13 cellular contexts compared by ENCODE assay signal in genomic region chr10:122190151-122190550, GRCh38.
"Had no signal": no experiment of that assay in that cellular context is flagged by ENCODE, and none has a peak within 500 bp of the region (broad histone marks: within the 10 kb centered on the region; RNA-seq: fewer than 3 reads in every experiment).

No MANE protein-coding gene starts in this region.

- H3K9me3 Mint-ChIP-seq: activated B cell treated with CpG ODN at 0.5 μM for 24 hours; activated CD4-positive, alpha-beta T cell treated with anti-CD3 and anti-CD28 coated beads, Interleukin-2, amount 10 ng/mL, durations not matched to agents 24 days and 14 days; activated naive CD4-positive, alpha-beta T cell treated with anti-CD3 and anti-CD28 coated beads, Interleukin-2, amount 10 ng/mL, durations not matched to agents 7 days and 5 days; activated T-helper 17 cell treated with anti-CD3 and anti-CD28 coated beads, Interleukin-2, amount 50 U/mL, for 72 hours; natural killer cell treated with Interleukin-12 subunit alpha and Interleukin-12 subunit beta and Interleukin-15 and Interleukin-18, amount 100 ng/mL, for 72 hours; stimulated activated memory B cell treated with anti-CD40 and anti-IgM and Interleukin-4, amounts not matched to agents 10 μg/mL and 1 μg/mL and 100 μg/mL, for 72 hours; T-cell; type B pancreatic cell had no signal

- H3K4me1 Mint-ChIP-seq: activated B cell treated with CpG ODN at 0.5 μM for 24 hours; activated CD4-positive, alpha-beta T cell treated with anti-CD3 and anti-CD28 coated beads, Interleukin-2, amount 10 ng/mL, durations not matched to agents 24 days and 14 days; activated naive CD4-positive, alpha-beta T cell treated with anti-CD3 and anti-CD28 coated beads, Interleukin-2, amount 10 ng/mL, durations not matched to agents 7 days and 5 days; activated T-helper 17 cell treated with anti-CD3 and anti-CD28 coated beads, Interleukin-2, amount 50 U/mL, for 72 hours; stimulated activated memory B cell treated with anti-CD40 and anti-IgM and Interleukin-4, amounts not matched to agents 10 μg/mL and 1 μg/mL and 100 μg/mL, for 72 hours; T-cell had no signal

- DNase-seq: activated B cell treated with CpG ODN at 0.5 μM for 24 hours; activated CD4-positive, alpha-beta T cell treated with anti-CD3 and anti-CD28 coated beads, Interleukin-2, amount 10 ng/mL, durations not matched to agents 24 days and 14 days; activated CD8-positive, alpha-beta memory T cell treated with anti-CD3 and anti-CD28 coated beads for 24 hours; activated naive CD4-positive, alpha-beta T cell treated with anti-CD3 and anti-CD28 coated beads, Interleukin-2, amount 10 ng/mL, durations not matched to agents 7 days and 5 days; colonic mucosa; effector CD4-positive, alpha-beta T cell; substantia nigra; T-cell had no signal

- H3K36me3 ChIP-seq: colonic mucosa had no signal

- H3K4me3 Mint-ChIP-seq: activated B cell treated with CpG ODN at 0.5 μM for 24 hours; activated CD4-positive, alpha-beta T cell treated with anti-CD3 and anti-CD28 coated beads, Interleukin-2, amount 10 ng/mL, durations not matched to agents 24 days and 14 days; activated naive CD4-positive, alpha-beta T cell treated with anti-CD3 and anti-CD28 coated beads, Interleukin-2, amount 10 ng/mL, durations not matched to agents 7 days and 5 days; activated T-helper 17 cell treated with anti-CD3 and anti-CD28 coated beads, Interleukin-2, amount 50 U/mL, for 72 hours; natural killer cell treated with Interleukin-12 subunit alpha and Interleukin-12 subunit beta and Interleukin-15 and Interleukin-18, amount 100 ng/mL, for 72 hours; stimulated activated memory B cell treated with anti-CD40 and anti-IgM and Interleukin-4, amounts not matched to agents 10 μg/mL and 1 μg/mL and 100 μg/mL, for 72 hours; T-cell; type B pancreatic cell had no signal

- H3K27me3 Mint-ChIP-seq: activated CD4-positive, alpha-beta T cell treated with anti-CD3 and anti-CD28 coated beads, Interleukin-2, amount 10 ng/mL, durations not matched to agents 24 days and 14 days; type B pancreatic cell had no signal

- H3K4me3 ChIP-seq: colonic mucosa, lung had no signal

- H3K36me3 Mint-ChIP-seq: activated naive CD4-positive, alpha-beta T cell treated with anti-CD3 and anti-CD28 coated beads, Interleukin-2, amount 10 ng/mL, durations not matched to agents 7 days and 5 days; natural killer cell treated with Interleukin-12 subunit alpha and Interleukin-12 subunit beta and Interleukin-15 and Interleukin-18, amount 100 ng/mL, for 72 hours; stimulated activated memory B cell treated with anti-CD40 and anti-IgM and Interleukin-4, amounts not matched to agents 10 μg/mL and 1 μg/mL and 100 μg/mL, for 72 hours; T-cell had no signal

- H3K9me3 ChIP-seq: colonic mucosa had no signal

- H3K27me3 ChIP-seq: colonic mucosa had no signal

- H3K4me1 ChIP-seq: colonic mucosa had no signal

- H3K27ac Mint-ChIP-seq: activated B cell treated with CpG ODN at 0.5 μM for 24 hours; activated CD4-positive, alpha-beta T cell treated with anti-CD3 and anti-CD28 coated beads, Interleukin-2, amount 10 ng/mL, durations not matched to agents 24 days and 14 days; activated naive CD4-positive, alpha-beta T cell treated with anti-CD3 and anti-CD28 coated beads, Interleukin-2, amount 10 ng/mL, durations not matched to agents 7 days and 5 days; activated T-helper 17 cell treated with anti-CD3 and anti-CD28 coated beads, Interleukin-2, amount 50 U/mL, for 72 hours; natural killer cell treated with Interleukin-12 subunit alpha and Interleukin-12 subunit beta and Interleukin-15 and Interleukin-18, amount 100 ng/mL, for 72 hours; stimulated activated memory B cell treated with anti-CD40 and anti-IgM and Interleukin-4, amounts not matched to agents 10 μg/mL and 1 μg/mL and 100 μg/mL, for 72 hours; T-cell; type B pancreatic cell had no signal

- ATAC-seq: activated T-helper 17 cell treated with anti-CD3 and anti-CD28 coated beads, Interleukin-2, amount 50 U/mL, for 72 hours; natural killer cell treated with Interleukin-12 subunit alpha and Interleukin-12 subunit beta and Interleukin-15 and Interleukin-18, amount 100 ng/mL, for 72 hours; stimulated activated memory B cell treated with anti-CD40 and anti-IgM and Interleukin-4, amounts not matched to agents 10 μg/mL and 1 μg/mL and 100 μg/mL, for 72 hours; T-cell had no signal

- H3K27ac ChIP-seq: colonic mucosa had no signal
